ENCODE assay signal across 37 cellular contexts in genomic region chr6:2614155-2614554, GRCh38.
"Had no signal": no experiment of that assay in that cellular context is flagged by ENCODE, and none has a peak within 500 bp of the region (broad histone marks: within the 10 kb centered on the region; RNA-seq: fewer than 3 reads in every experiment).

No MANE protein-coding gene starts in this region.

- H3K9me3 Mint-ChIP-seq: activated naive CD4-positive, alpha-beta T cell treated with anti-CD3 and anti-CD28 coated beads for 36 hours; activated naive CD8-positive, alpha-beta T cell treated with anti-CD3 and anti-CD28 coated beads for 36 hours; activated T-helper 17 cell treated with anti-CD3 and anti-CD28 coated beads, Interleukin-2, amount 50 U/mL, for 72 hours; T-helper 2 cell treated with Interferon-gamma antibody and Interleukin-4, amounts not matched to agents 5 μg/mL and 100 μg/mL, for 36 hours had no signal

- H3K27ac ChIP-seq: adrenal gland, body of pancreas, brain microvascular endothelial cell, breast epithelium, VCaP had no signal

- H3K4me1 Mint-ChIP-seq: activated CD4-positive, alpha-beta T cell treated with anti-CD3 and anti-CD28 coated beads for 36 hours; activated CD4-positive, alpha-beta T cell treated with anti-CD3 and anti-CD28 coated beads, Interleukin-2, amount 10 ng/mL, durations not matched to agents 7 days and 5 days; activated naive CD8-positive, alpha-beta T cell treated with anti-CD3 and anti-CD28 coated beads for 36 hours; activated T-helper 17 cell treated with anti-CD3 and anti-CD28 coated beads, Interleukin-2, amount 50 U/mL, for 72 hours had no signal

- H3K36me3 Mint-ChIP-seq: activated naive CD8-positive, alpha-beta T cell treated with anti-CD3 and anti-CD28 coated beads for 36 hours had no signal

- H3K9me3 ChIP-seq: adrenal gland, body of pancreas had no signal

- DNase-seq: activated CD4-positive, alpha-beta T cell treated with anti-CD3 and anti-CD28 coated beads for 1 hour; activated CD4-positive, alpha-beta T cell treated with anti-CD3 and anti-CD28 coated beads for 36 hours; activated CD4-positive, alpha-beta T cell treated with anti-CD3 and anti-CD28 coated beads for 48 hours; activated CD4-positive, alpha-beta T cell treated with anti-CD3 and anti-CD28 coated beads, Interleukin-2, amount 10 ng/mL, durations not matched to agents 7 days and 5 days; activated CD4-positive, alpha-beta T cell treated with anti-CD3 and anti-CD28 coated beads, Interleukin-2, amount 50 U/mL, for 48 hours; activated CD4-positive, CD25-positive, alpha-beta regulatory T cell; activated CD8-positive, alpha-beta memory T cell treated with anti-CD3 and anti-CD28 coated beads, Interleukin-2, amount 50 U/mL, for 4 hours; activated CD8-positive, alpha-beta T cell treated with anti-CD3 and anti-CD28 coated beads for 36 hours; activated effector memory CD4-positive, alpha-beta T cell treated with anti-CD3 and anti-CD28 coated beads, Interleukin-2, amount 50 U/mL, for 16 hours; activated gamma-delta T cell treated with Interleukin-2 at 50 U/mL for 16 hours; activated naive CD4-positive, alpha-beta T cell; activated naive CD4-positive, alpha-beta T cell treated with anti-CD3 and anti-CD28 coated beads for 36 hours; activated naive CD4-positive, alpha-beta T cell treated with anti-CD3 and anti-CD28 coated beads, Interleukin-2, amount 50 U/mL, for 16 hours; activated naive CD8-positive, alpha-beta T cell treated with anti-CD3 and anti-CD28 coated beads for 36 hours; activated T-cell treated with anti-CD3 and anti-CD28 coated beads for 4 hours; activated T-cell treated with anti-CD3 and anti-CD28 coated beads, Interleukin-2, amount 50 U/mL, for 1 hour; activated T-cell treated with anti-CD3 and anti-CD28 coated beads, Interleukin-2, amount 50 U/mL, for 4 hours; activated T-cell treated with anti-CD3 and anti-CD28 coated beads, Interleukin-2, amount 50 U/mL, for 72 hours; adrenal gland; amniotic stem cell; aorta; body of pancreas; brain microvascular endothelial cell; central memory CD4-positive, alpha-beta T cell; T-helper 2 cell; T-helper 9 cell had no signal

- H3K27me3 ChIP-seq: adrenal gland, body of pancreas, brain microvascular endothelial cell, breast epithelium had no signal

- H3K4me1 ChIP-seq: adrenal gland, body of pancreas, breast epithelium had no signal

- H3K27ac Mint-ChIP-seq: activated CD4-positive, alpha-beta T cell treated with anti-CD3 and anti-CD28 coated beads for 36 hours; activated CD4-positive, alpha-beta T cell treated with anti-CD3 and anti-CD28 coated beads, Interleukin-2, amount 10 ng/mL, durations not matched to agents 7 days and 5 days; activated CD8-positive, alpha-beta T cell treated with anti-CD3 and anti-CD28 coated beads for 36 hours; activated naive CD4-positive, alpha-beta T cell treated with anti-CD3 and anti-CD28 coated beads for 36 hours; activated naive CD4-positive, alpha-beta T cell treated with anti-CD3 and anti-CD28 coated beads, Interleukin-2, amount 50 U/mL, for 72 hours; activated naive CD8-positive, alpha-beta T cell treated with anti-CD3 and anti-CD28 coated beads for 36 hours; activated T-cell treated with anti-CD3 and anti-CD28 coated beads, Interleukin-2, amount 50 U/mL, for 72 hours; activated T-helper 1 cell treated with anti-CD3 and anti-CD28 coated beads, Interleukin-12 subunit alpha, Interleukin-12 subunit beta, Interleukin-2, Interleukin-4 antibody, amounts not matched to agents 30 ng/mL and 10 ng/mL and 1 ng/mL, durations not matched to agents 14 hours and 24 hours and 36 hours; activated T-helper 17 cell treated with anti-CD3 and anti-CD28 coated beads, Interleukin-2, amount 50 U/mL, for 72 hours; T-helper 1 cell treated with Interleukin-12 subunit alpha and Interleukin-12 subunit beta and Interleukin-4 antibody, amounts not matched to agents 30 μg/mL and 1 μg/mL, for 36 hours; T-helper 2 cell treated with Interferon-gamma antibody and Interleukin-4, amounts not matched to agents 5 μg/mL and 100 μg/mL, for 36 hours had no signal

- H3K4me3 ChIP-seq: adrenal gland, body of pancreas, breast epithelium had no signal

- ATAC-seq: activated CD4-positive, alpha-beta T cell treated with anti-CD3 and anti-CD28 coated beads for 36 hours; activated CD4-positive, CD25-positive, alpha-beta regulatory T cell treated with anti-CD3 and anti-CD28 coated beads, Interleukin-2, amount 50 U/mL, for 24 hours; activated CD8-positive, alpha-beta T cell treated with anti-CD3 and anti-CD28 coated beads for 36 hours; activated naive CD4-positive, alpha-beta T cell treated with anti-CD3 and anti-CD28 coated beads, Interleukin-2, amount 50 U/mL, for 72 hours; activated T-cell treated with anti-CD3 and anti-CD28 coated beads, Interleukin-2, amount 50 U/mL, for 4 hours; activated T-cell treated with anti-CD3 and anti-CD28 coated beads, Interleukin-2, amount 50 U/mL, for 72 hours; activated T-helper 17 cell treated with anti-CD3 and anti-CD28 coated beads, Interleukin-2, amount 50 U/mL, for 72 hours; body of pancreas had no signal

- FAIRE-seq: astrocyte, colon, TTC549 had no signal

- H3K36me3 ChIP-seq: adrenal gland, brain microvascular endothelial cell, breast epithelium had no signal

- H3K4me3 Mint-ChIP-seq: activated CD4-positive, alpha-beta T cell treated with anti-CD3 and anti-CD28 coated beads for 36 hours; activated CD4-positive, alpha-beta T cell treated with anti-CD3 and anti-CD28 coated beads, Interleukin-2, amount 10 ng/mL, durations not matched to agents 7 days and 5 days; activated CD8-positive, alpha-beta T cell treated with anti-CD3 and anti-CD28 coated beads for 36 hours; activated naive CD4-positive, alpha-beta T cell treated with anti-CD3 and anti-CD28 coated beads for 36 hours; activated naive CD8-positive, alpha-beta T cell treated with anti-CD3 and anti-CD28 coated beads for 36 hours; activated T-cell treated with anti-CD3 and anti-CD28 coated beads, Interleukin-2, amount 50 U/mL, for 4 hours; activated T-cell treated with anti-CD3 and anti-CD28 coated beads, Interleukin-2, amount 50 U/mL, for 72 hours; activated T-helper 1 cell treated with anti-CD3 and anti-CD28 coated beads, Interleukin-12 subunit alpha, Interleukin-12 subunit beta, Interleukin-2, Interleukin-4 antibody, amounts not matched to agents 30 ng/mL and 10 ng/mL and 1 ng/mL, durations not matched to agents 14 hours and 24 hours and 36 hours; activated T-helper 17 cell treated with anti-CD3 and anti-CD28 coated beads, Interleukin-2, amount 50 U/mL, for 72 hours; T-helper 1 cell treated with Interleukin-12 subunit alpha and Interleukin-12 subunit beta and Interleukin-4 antibody, amounts not matched to agents 30 μg/mL and 1 μg/mL, for 36 hours; T-helper 2 cell treated with Interferon-gamma antibody and Interleukin-4, amounts not matched to agents 5 μg/mL and 100 μg/mL, for 36 hours had no signal
